1 cellular context compared by ENCODE assay signal in genomic region chr14:105045710-105046326, GRCh38.
TF ChIP-seq lines count a peak whose summit lies in the region.

No MANE protein-coding gene starts in this region.

TF ChIP-seq in HepG2, 621 proteins besides CTCF, POLR2A, EP300 and RAD21 (continued from another document and continues in another):
- TF ChIP-seq ZNF142 (CRISPR knock-in tag; IDR thresholded peaks at IDR 0.05) (peak; percentile 98), GATAD2A (CRISPR knock-in tag; IDR thresholded peaks at IDR 0.05) (0 out of 2 replicates have a peak, but pooled peaks have one; percentile 38), RFX5 (IDR thresholded peaks at IDR 0.05; ENCODE audit: low read depth, low read length) (no peak), ELF1 (CRISPR knock-in tag; IDR thresholded peaks at IDR 0.05) (no peak), BATF2 (CRISPR knock-in tag; IDR thresholded peaks at IDR 0.05) (no peak), KDM3A (CRISPR knock-in tag; IDR thresholded peaks at IDR 0.05; ENCODE audit: low read depth) (0 out of 2 replicates have a peak, but pooled peaks have one; percentile 65), SIN3A (IDR thresholded peaks at IDR 0.05; ENCODE audit: borderline replicate concordance, low read depth, low read length) (no peak), GABPA (IDR thresholded peaks at IDR 0.05; ENCODE audit: low read depth, low read length) (no peak), GABPA (CRISPR knock-in tag; IDR thresholded peaks at IDR 0.05; ENCODE audit: low read depth) (no peak), NFRKB (IDR thresholded peaks at IDR 0.05) (no peak), ARNT (IDR thresholded peaks at IDR 0.05) (no peak), ETV5 (CRISPR knock-in tag; IDR thresholded peaks at IDR 0.05; ENCODE audit: borderline replicate concordance) (0 out of 2 replicates have a peak, but pooled peaks have one; percentile 13), ZNF205 (CRISPR knock-in tag; IDR thresholded peaks at IDR 0.05) (peak; percentile 50; the same call in 1 of the 2 replicates), MYNN (CRISPR knock-in tag; IDR thresholded peaks at IDR 0.05; ENCODE audit: low read depth) (0 out of 2 replicates have a peak, but pooled peaks have one; percentile 68), SNRNP70 (IDR thresholded peaks at IDR 0.05; ENCODE audit: low read depth, low read length) (no peak), GABPB1 (CRISPR knock-in tag; IDR thresholded peaks at IDR 0.05) (peak; percentile 65), KLF13 (CRISPR knock-in tag; IDR thresholded peaks at IDR 0.05) (no peak), HOMEZ (CRISPR knock-in tag; IDR thresholded peaks at IDR 0.05; ENCODE audit: low read depth) (no peak), MTF1 (CRISPR knock-in tag; IDR thresholded peaks at IDR 0.05) (no peak), ZNF777 (CRISPR knock-in tag; IDR thresholded peaks at IDR 0.05) (no peak), ZNF775 (CRISPR knock-in tag; IDR thresholded peaks at IDR 0.05; ENCODE audit: borderline replicate concordance) (no peak), ZNF841 (CRISPR knock-in tag; IDR thresholded peaks at IDR 0.05; ENCODE audit: borderline replicate concordance) (no peak), MTA3 (CRISPR knock-in tag; IDR thresholded peaks at IDR 0.05) (no peak), SRF (IDR thresholded peaks at IDR 0.05; ENCODE audit: low read depth, low read length) (no peak), ZXDC (CRISPR knock-in tag; IDR thresholded peaks at IDR 0.05) (no peak), MLXIP (CRISPR knock-in tag; IDR thresholded peaks at IDR 0.05; ENCODE audit: borderline replicate concordance) (no peak), BRCA1 (CRISPR knock-in tag; IDR thresholded peaks at IDR 0.05) (no peak), ZNF382 (CRISPR knock-in tag; IDR thresholded peaks at IDR 0.05; ENCODE audit: borderline replicate concordance) (no peak), BCL6 (CRISPR knock-in tag; IDR thresholded peaks at IDR 0.05) (no peak), ZBTB10 (CRISPR knock-in tag; IDR thresholded peaks at IDR 0.05; ENCODE audit: borderline replicate concordance) (no peak), IKZF4 (CRISPR knock-in tag; IDR thresholded peaks at IDR 0.05; ENCODE audit: borderline replicate concordance, low read depth, not compliant biosample characterization) (no peak), ZNF326 (CRISPR knock-in tag; IDR thresholded peaks at IDR 0.05; ENCODE audit: borderline replicate concordance) (no peak), SRY (CRISPR knock-in tag; IDR thresholded peaks at IDR 0.05) (0 out of 2 replicates have a peak, but pooled peaks have one; percentile 67)
- TF ChIP-seq, protein P1, sequence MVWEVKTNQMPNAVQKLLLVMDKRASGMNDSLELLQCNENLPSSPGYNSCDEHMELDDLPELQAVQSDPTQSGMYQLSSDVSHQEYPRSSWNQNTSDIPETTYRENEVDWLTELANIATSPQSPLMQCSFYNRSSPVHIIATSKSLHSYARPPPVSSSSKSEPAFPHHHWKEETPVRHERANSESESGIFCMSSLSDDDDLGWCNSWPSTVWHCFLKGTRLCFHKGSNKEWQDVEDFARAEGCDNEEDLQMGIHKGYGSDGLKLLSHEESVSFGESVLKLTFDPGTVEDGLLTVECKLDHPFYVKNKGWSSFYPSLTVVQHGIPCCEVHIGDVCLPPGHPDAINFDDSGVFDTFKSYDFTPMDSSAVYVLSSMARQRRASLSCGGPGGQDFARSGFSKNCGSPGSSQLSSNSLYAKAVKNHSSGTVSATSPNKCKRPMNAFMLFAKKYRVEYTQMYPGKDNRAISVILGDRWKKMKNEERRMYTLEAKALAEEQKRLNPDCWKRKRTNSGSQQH (CRISPR knock-in tag; IDR thresholded peaks at IDR 0.05; ENCODE audit: low read depth) = no peak
- TF ChIP-seq, protein P2, sequence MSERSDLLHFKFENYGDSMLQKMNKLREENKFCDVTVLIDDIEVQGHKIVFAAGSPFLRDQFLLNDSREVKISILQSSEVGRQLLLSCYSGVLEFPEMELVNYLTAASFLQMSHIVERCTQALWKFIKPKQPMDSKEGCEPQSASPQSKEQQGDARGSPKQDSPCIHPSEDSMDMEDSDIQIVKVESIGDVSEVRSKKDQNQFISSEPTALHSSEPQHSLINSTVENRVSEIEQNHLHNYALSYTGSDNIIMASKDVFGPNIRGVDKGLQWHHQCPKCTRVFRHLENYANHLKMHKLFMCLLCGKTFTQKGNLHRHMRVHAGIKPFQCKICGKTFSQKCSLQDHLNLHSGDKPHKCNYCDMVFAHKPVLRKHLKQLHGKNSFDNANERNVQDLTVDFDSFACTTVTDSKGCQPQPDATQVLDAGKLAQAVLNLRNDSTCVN (CRISPR knock-in tag; IDR thresholded peaks at IDR 0.05; ENCODE audit: borderline replicate concordance) = no peak
- TF ChIP-seq, protein P3, sequence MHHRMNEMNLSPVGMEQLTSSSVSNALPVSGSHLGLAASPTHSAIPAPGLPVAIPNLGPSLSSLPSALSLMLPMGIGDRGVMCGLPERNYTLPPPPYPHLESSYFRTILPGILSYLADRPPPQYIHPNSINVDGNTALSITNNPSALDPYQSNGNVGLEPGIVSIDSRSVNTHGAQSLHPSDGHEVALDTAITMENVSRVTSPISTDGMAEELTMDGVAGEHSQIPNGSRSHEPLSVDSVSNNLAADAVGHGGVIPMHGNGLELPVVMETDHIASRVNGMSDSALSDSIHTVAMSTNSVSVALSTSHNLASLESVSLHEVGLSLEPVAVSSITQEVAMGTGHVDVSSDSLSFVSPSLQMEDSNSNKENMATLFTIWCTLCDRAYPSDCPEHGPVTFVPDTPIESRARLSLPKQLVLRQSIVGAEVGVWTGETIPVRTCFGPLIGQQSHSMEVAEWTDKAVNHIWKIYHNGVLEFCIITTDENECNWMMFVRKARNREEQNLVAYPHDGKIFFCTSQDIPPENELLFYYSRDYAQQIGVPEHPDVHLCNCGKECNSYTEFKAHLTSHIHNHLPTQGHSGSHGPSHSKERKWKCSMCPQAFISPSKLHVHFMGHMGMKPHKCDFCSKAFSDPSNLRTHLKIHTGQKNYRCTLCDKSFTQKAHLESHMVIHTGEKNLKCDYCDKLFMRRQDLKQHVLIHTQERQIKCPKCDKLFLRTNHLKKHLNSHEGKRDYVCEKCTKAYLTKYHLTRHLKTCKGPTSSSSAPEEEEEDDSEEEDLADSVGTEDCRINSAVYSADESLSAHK (CRISPR knock-in tag; IDR thresholded peaks at IDR 0.05; ENCODE audit: borderline replicate concordance) = no peak
- TF ChIP-seq, protein P4, sequence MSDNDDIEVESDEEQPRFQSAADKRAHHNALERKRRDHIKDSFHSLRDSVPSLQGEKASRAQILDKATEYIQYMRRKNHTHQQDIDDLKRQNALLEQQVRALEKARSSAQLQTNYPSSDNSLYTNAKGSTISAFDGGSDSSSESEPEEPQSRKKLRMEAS (IDR thresholded peaks at IDR 0.05) = peak; percentile 43; the same call in 1 of the 2 replicates
